ENCODE assay signal across 13 cellular contexts in the genomic region with DNA sequence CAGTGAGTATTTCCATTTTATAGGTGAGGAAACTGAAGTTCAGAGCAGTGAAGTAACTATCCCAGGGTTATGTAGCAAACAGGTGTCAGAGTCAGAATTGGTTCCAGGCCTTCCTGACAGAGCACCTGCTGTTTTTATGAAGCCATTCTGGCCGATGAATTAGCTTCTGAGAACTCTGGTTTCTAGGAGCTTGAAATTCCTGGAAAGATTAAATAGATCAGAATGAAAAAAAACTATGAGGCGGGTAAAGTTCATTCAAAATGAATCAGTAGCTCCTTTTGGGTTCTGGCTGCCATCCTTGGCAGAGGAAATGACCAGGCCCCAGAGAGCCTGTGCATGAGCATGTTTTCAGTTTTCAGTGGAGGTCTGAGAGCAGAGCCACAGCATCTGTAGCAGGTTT. TPM values are rescaled to one million over a fixed set of nuclear protein-coding genes. Genes with fewer than 3 reads are reported as not detected.
DNase-seq lines count a peak whose midpoint lies in the region; ATAC-seq and TF ChIP-seq lines count a peak whose summit lies in the region.
"Had no signal": no experiment of that assay in that cellular context is flagged by ENCODE, and none has a peak within 500 bp of the region (broad histone marks: within the 10 kb centered on the region; RNA-seq: fewer than 3 reads in every experiment).

No MANE protein-coding gene starts in this region.

- no peak overlapping the region for H3K4me3 Mint-ChIP-seq in activated CD4-positive, alpha-beta memory T cell treated with anti-CD3 and anti-CD28 coated beads for 36 hours
- no peak overlapping the region for H3K4me3 Mint-ChIP-seq in chondrocyte (ENCODE audit: unreplicated experiment)
- H3K4me3 Mint-ChIP-seq: CD8-positive, alpha-beta memory T cell; H9 had no signal

- no peaks in the 10 kb centered on the region for H4K20me1 ChIP-seq in DND-41 (ENCODE audit: insufficient read depth, low read length)
- H4K20me1 ChIP-seq in PC-9 (ENCODE audit: insufficient read depth) = no peaks in the 10 kb centered on the region
- H4K20me1 ChIP-seq: BLaER1 had no signal

- peak; percentile 80 for ATAC-seq in DND-41 (ENCODE audit: insufficient read depth, low read depth)
- no peak for ATAC-seq in GM18498 (IDR thresholded peaks at IDR 0.05; ENCODE audit: unreplicated experiment)

- no peaks in the 10 kb centered on the region for H3F3A ChIP-seq in PC-9 (ENCODE audit: insufficient read depth, low read depth)

- H3K79me2 ChIP-seq in DND-41 (ENCODE audit: insufficient read depth, low read length) (no peaks in the 10 kb centered on the region), PC-9 (ENCODE audit: low read depth) (no peaks in the 10 kb centered on the region)

- H3K27ac ChIP-seq in DND-41 (ENCODE audit: low read length) = no peak overlapping the region
- H3K27ac ChIP-seq in PC-9 = no peak overlapping the region
- H3K27ac ChIP-seq: BLaER1 had no signal

- H3K27ac Mint-ChIP-seq in activated CD4-positive, alpha-beta memory T cell treated with anti-CD3 and anti-CD28 coated beads for 36 hours = peak overlapping the region; percentile 51
- peak overlapping the region; percentile 22 for H3K27ac Mint-ChIP-seq in chondrocyte (ENCODE audit: unreplicated experiment)
- H3K27ac Mint-ChIP-seq: CD8-positive, alpha-beta memory T cell; H9 had no signal

- H2AFZ ChIP-seq in DND-41 (ENCODE audit: low read depth, low read length) (no peak overlapping the region), PC-9 (no peak overlapping the region)

- H3K9me3 ChIP-seq in DND-41 (ENCODE audit: insufficient read depth, low read length, severe bottlenecking) (no peaks in the 10 kb centered on the region), PC-9 (ENCODE audit: insufficient read depth, low read depth) (no peaks in the 10 kb centered on the region)
- H3K9me3 ChIP-seq: BLaER1 had no signal

- peaks cover 3% of the 10 kb centered on the region for H3K36me3 Mint-ChIP-seq in activated CD4-positive, alpha-beta memory T cell treated with anti-CD3 and anti-CD28 coated beads for 36 hours
- H3K36me3 Mint-ChIP-seq in chondrocyte (ENCODE audit: low read depth) = peaks cover 1% of the 10 kb centered on the region

- peaks cover 8% of the 10 kb centered on the region for H3K4me1 Mint-ChIP-seq in activated CD4-positive, alpha-beta memory T cell treated with anti-CD3 and anti-CD28 coated beads for 36 hours (ENCODE audit: low read depth)
- H3K4me1 Mint-ChIP-seq in chondrocyte (ENCODE audit: low read depth) = peaks cover 44% of the 10 kb centered on the region
- H3K4me1 Mint-ChIP-seq: CD8-positive, alpha-beta memory T cell had no signal

- peaks cover 3% of the 10 kb centered on the region for H3K9me3 Mint-ChIP-seq in activated CD4-positive, alpha-beta memory T cell treated with anti-CD3 and anti-CD28 coated beads for 36 hours
- peaks cover 9% of the 10 kb centered on the region for H3K9me3 Mint-ChIP-seq in chondrocyte (ENCODE audit: low read depth)

- intact Hi-C loops in activated CD4-positive, alpha-beta memory T cell treated with anti-CD3 and anti-CD28 coated beads for 36 hours (cut with micrococcal nuclease) = no loop called here
- intact Hi-C loops in PC-9 (cut with micrococcal nuclease; ENCODE audit: unreplicated experiment) = no loop called here

- H3K27me3 ChIP-seq in DND-41 (ENCODE audit: insufficient read depth, low read length, poor library complexity) (no peaks in the 10 kb centered on the region), PC-9 (ENCODE audit: insufficient read depth, low read depth) (no peaks in the 10 kb centered on the region)
- H3K27me3 ChIP-seq: BLaER1 had no signal

- H3K9me2 ChIP-seq in PC-9 (ENCODE audit: insufficient read depth) = no peaks in the 10 kb centered on the region

- CTCF ChIA-PET in activated CD4-positive, alpha-beta memory T cell treated with anti-CD3 and anti-CD28 coated beads for 36 hours (lab: Charles Lee) = interaction anchor here (0.6 to 1.2 kb wide), 3 partner anchors 10 to 191 kb away, joined by 3 to 4 read pairs (median 4); no protein-coding TSS in a partner anchor
- CTCF ChIA-PET in PC-9 (lab: Charles Lee) = no interaction called here

- H3K4me2 ChIP-seq in DND-41 (ENCODE audit: insufficient read depth, low read length) = no peak overlapping the region
- no peak overlapping the region for H3K4me2 ChIP-seq in PC-9
- H3K4me2 ChIP-seq: BLaER1 had no signal

- peaks cover 3% of the 10 kb centered on the region for H3K27me3 Mint-ChIP-seq in activated CD4-positive, alpha-beta memory T cell treated with anti-CD3 and anti-CD28 coated beads for 36 hours
- no peaks in the 10 kb centered on the region for H3K27me3 Mint-ChIP-seq in chondrocyte (ENCODE audit: low read depth)

- in situ Hi-C loops in G401 (cut with HindIII; ENCODE audit: low sequenced_read_pairs) = no loop called here

- TF ChIP-seq CTCF in DND-41 (IDR thresholded peaks at IDR 0.05; ENCODE audit: borderline replicate concordance, extremely low read depth, low read length, poor library complexity, severe bottlenecking) (no peak), chondrocyte (IDR thresholded peaks at IDR 0.05) (no peak), PC-9 (conservative IDR thresholded peaks at IDR 0.05) (no peak)

- H3K4me3 ChIP-seq in DND-41 (ENCODE audit: low read depth in 1 of 2, low read length in 2 of 2) = no peak overlapping the region
- H3K4me3 ChIP-seq in PC-9 = no peak overlapping the region
- H3K4me3 ChIP-seq: BLaER1 had no signal

- no peaks in the 10 kb centered on the region for H3K36me3 ChIP-seq in DND-41 (ENCODE audit: insufficient read depth, low read length)
- H3K36me3 ChIP-seq in PC-9 (ENCODE audit: low read depth) = no peaks in the 10 kb centered on the region
- H3K36me3 ChIP-seq: BLaER1 had no signal

- no TSS peak for BruUV-seq in PC-9 (replicated peaks; lab: Mats Ljungman, UMichigan)

- no peak overlapping the region for H3K9ac ChIP-seq in DND-41 (ENCODE audit: low read depth, low read length)
- H3K9ac ChIP-seq: BLaER1 had no signal

- H3K4me1 ChIP-seq in DND-41 (ENCODE audit: insufficient read depth, low read length) = peaks cover 27% of the 10 kb centered on the region
- H3K4me1 ChIP-seq in PC-9 (replicated peaks; ENCODE audit: insufficient read depth) = peaks cover 10% of the 10 kb centered on the region
- H3K4me1 ChIP-seq: BLaER1 had no signal

- DNase-seq in DND-41 (peak; percentile 48), G401 (ENCODE audit: low spot score) (peak; percentile 31), chondrocyte (ENCODE audit: low spot score) (no peak), A172 (ENCODE audit: low spot score) (no peak), PC-9 (no peak)
- no peak for DNase-seq in activated CD4-positive, alpha-beta memory T cell treated with anti-CD3 and anti-CD28 coated beads for 36 hours
- DNase-seq: CD8-positive, alpha-beta memory T cell; H9; NCI-H1417 treated with DMSO at 0.1 percent for 48 hours; NCI-H2029; NCI-H510A treated with DMSO at 0.1 percent for 48 hours had no signal

- POLR2A ChIA-PET in activated CD4-positive, alpha-beta memory T cell treated with anti-CD3 and anti-CD28 coated beads for 36 hours (lab: Charles Lee) = interaction anchor here (0.9 kb wide), 1 partner anchor 36 kb away, joined by 3 read pairs; no protein-coding TSS in a partner anchor
- POLR2A ChIA-PET in PC-9 (lab: Charles Lee; ENCODE audit: unreplicated experiment) = no interaction called here

RNA-seq across cellular contexts. Expression of gene CFAP161, which starts 59.3 kb away (rescaled TPM):
- not detected in 2 replicates for total RNA-seq in G401 (2014; rRNA removed; shearing (Covaris generic))
- total RNA-seq in activated CD4-positive, alpha-beta memory T cell treated with anti-CD3 and anti-CD28 coated beads for 36 hours = not detected
- total RNA-seq in chondrocyte (not detected in 3 replicates), PC-9 (2021) (1.4 and 2.0 TPM in 2 replicates)
- not detected in 2 replicates for total RNA-seq in A172 (2014; rRNA removed; shearing (Covaris generic))
- total RNA-seq: CD8-positive, alpha-beta memory T cell had no signal

Comparison
In these comparisons a context has a peak if more than half of its experiments do, and no peak if none do; other contexts are left out.
1. DNase-seq: peak in DND-41 (single experiment) and G401 (single experiment); none in activated CD4-positive, alpha-beta memory T cell treated with anti-CD3 and anti-CD28 coated beads for 36 hours (single experiment), chondrocyte (single experiment), A172 (single experiment) and PC-9 (0 of 2).